ENCODE assay signal across 8 cellular contexts in the genomic region with DNA sequence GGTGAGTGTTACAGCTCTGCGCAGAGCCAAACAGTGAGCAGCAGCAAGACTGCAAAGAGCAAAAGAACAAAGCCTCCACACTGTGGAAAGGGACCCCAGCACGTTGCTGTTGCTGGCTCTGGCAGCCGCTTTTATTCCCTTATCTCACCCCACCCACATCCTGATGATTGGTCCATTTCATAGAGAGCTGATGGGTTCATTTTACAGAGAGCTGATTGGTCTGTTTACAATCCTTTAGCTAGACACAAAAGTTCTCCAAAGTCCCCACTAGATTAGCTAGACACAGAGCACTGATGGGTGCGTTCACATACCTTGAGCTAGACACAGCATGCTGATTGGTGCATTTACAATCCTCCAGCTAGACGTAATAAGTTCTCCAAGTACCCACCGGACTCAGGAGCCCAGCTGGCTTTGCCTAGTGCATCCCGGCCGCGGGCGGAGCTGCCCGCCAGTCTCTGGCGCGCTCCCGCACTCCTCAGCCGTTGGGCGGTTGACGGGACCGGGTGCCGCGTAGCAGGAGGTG.
DNase-seq lines count a peak whose midpoint lies in the region; ATAC-seq, FAIRE-seq and TF ChIP-seq lines count a peak whose summit lies in the region.
"Not testable (repeated sequence)": the region's sequence is repeated elsewhere in the genome, so short reads cannot be mapped to it uniquely, and the experiment has no call there.

No MANE protein-coding gene starts in this region.

- not testable (repeated sequence) for H3K36me3 ChIP-seq in SK-N-MC (ENCODE audit: insufficient read depth, low read length); right lobe of liver; smooth muscle cell (ENCODE audit: low read depth)

- not testable (repeated sequence) for H3K9me3 ChIP-seq in A549; SK-N-MC (ENCODE audit: low read depth, low read length); right lobe of liver; smooth muscle cell (replicated peaks; ENCODE audit: low read depth)

- H3K4me3 ChIP-seq in A549 (peak overlapping the region; percentile 58), SK-N-MC (peak overlapping the region; percentile 68), right lobe of liver (peak overlapping the region; percentile 53 to 66 (median 58)), smooth muscle cell (peak overlapping the region; percentile 70)

- not testable (repeated sequence) for TF ChIP-seq RAD21 in A549 (conservative IDR thresholded peaks at IDR 0.05 in 1 of 2, IDR thresholded peaks at IDR 0.05 in 1 of 2)

- intact Hi-C loops in right lobe of liver (cut with DNase I) = not testable (repeated sequence)

- H3K79me2 ChIP-seq in smooth muscle cell (ENCODE audit: low read depth) = not testable (repeated sequence)

- not testable (repeated sequence) for H3K27me3 Mint-ChIP-seq in endothelial cell (ENCODE audit: unreplicated experiment)

- not testable (repeated sequence) for FAIRE-seq in A549 (lab: Jason Lieb, UNC)
- peak; percentile 80 for FAIRE-seq in H54 (lab: Jason Lieb, UNC)

- TF ChIP-seq POLR2A in A549 (IDR thresholded peaks at IDR 0.05; ENCODE audit: low read length); H54 (IDR thresholded peaks at IDR 0.05; ENCODE audit: low read depth, low read length): not testable (repeated sequence)
- peak; percentile 8 for TF ChIP-seq POLR2A in right lobe of liver (IDR thresholded peaks at IDR 0.05)

- TF ChIP-seq EP300 in A549 (IDR thresholded peaks at IDR 0.05) = not testable (repeated sequence)

- H3K9me3 Mint-ChIP-seq in endothelial cell (ENCODE audit: unreplicated experiment) = not testable (repeated sequence)

- H3K36me3 Mint-ChIP-seq in endothelial cell (ENCODE audit: low read depth, unreplicated experiment) = not testable (repeated sequence)

- not testable (repeated sequence) for H3K4me1 ChIP-seq in A549; right lobe of liver; smooth muscle cell (ENCODE audit: low read depth)

- not testable (repeated sequence) for H4K20me1 ChIP-seq in smooth muscle cell (ENCODE audit: low read depth)

- not testable (repeated sequence) for H3K27me3 ChIP-seq in right lobe of liver; smooth muscle cell (ENCODE audit: low read depth)

- TF ChIP-seq CTCF in A549 (IDR thresholded peaks at IDR 0.05); endothelial cell (IDR thresholded peaks at IDR 0.05; ENCODE audit: unreplicated experiment); right lobe of liver (IDR thresholded peaks at IDR 0.05); smooth muscle cell (IDR thresholded peaks at IDR 0.05; ENCODE audit: borderline replicate concordance, insufficient read depth, poor library complexity, severe bottlenecking): not testable (repeated sequence)

- H2AFZ ChIP-seq in smooth muscle cell (ENCODE audit: low read depth) = peak overlapping the region; percentile 75

- not testable (repeated sequence) for H3K27ac Mint-ChIP-seq in endothelial cell (ENCODE audit: unreplicated experiment)

- POLR2A ChIA-PET in A549 (lab: Yijun Ruan, JAX) = interaction anchor here (0.6 kb wide), 1 partner anchor 178 kb away, joined by 3 read pairs; no protein-coding TSS in a partner anchor

- peak overlapping the region; percentile 86 for H3K4me3 Mint-ChIP-seq in endothelial cell (ENCODE audit: unreplicated experiment)

- WGBS in A549 (ENCODE audit: missing lambda C conversion rate) = 24% methylated on average over 4 of the region's 20 CpGs
- 0% methylated on average over 4 of the region's 20 CpGs for WGBS in right lobe of liver (ENCODE audit: insufficient coverage, low coverage, low lambda C conversion rate, missing lambda C conversion rate)
- WGBS in smooth muscle cell (ENCODE audit: low lambda C conversion rate) = 0% methylated on average over 11 of the region's 20 CpGs

- not testable (repeated sequence) for H3F3A ChIP-seq in smooth muscle cell (ENCODE audit: low read depth)

- ATAC-seq in A549 (peak; percentile 61 to 66; a peak in 4 of 6 replicates), right lobe of liver (peak in 2 of 4 donors; percentile 16 to 47)

- H3K27ac ChIP-seq in A549 (peak overlapping the region; percentile 83 to 94), SK-N-MC (peak overlapping the region; percentile 57; the same call in 1 of the 2 replicates), right lobe of liver (peak overlapping the region; percentile 87 to 97 (median 95)), smooth muscle cell (ENCODE audit: low read depth) (peak overlapping the region; percentile 34)

- CTCF ChIA-PET in A549 (lab: Yijun Ruan, JAX) = not testable (repeated sequence)

- DNase-seq in A549 (ENCODE audit: low read depth in 1 of 2, low spot score in 1 of 2) = peak in 1 of 2 experiments; percentile 92
- not testable (repeated sequence) for DNase-seq in H54 (ENCODE audit: insufficient read length, low spot score); endothelial cell (ENCODE audit: low spot score); smooth muscle cell (lab: John Stamatoyannopoulos, UW; ENCODE audit: unreplicated experiment)
- peak; percentile 40 for DNase-seq in NCI-H2107 treated with DMSO at 0.1 percent for 48 hours (lab: John Stamatoyannopoulos, UW; ENCODE audit: unreplicated experiment)
- peak; percentile 79 for DNase-seq in SK-N-MC (ENCODE audit: low read depth, low spot score)
- DNase-seq in activated T-helper 1 cell treated with Interleukin-2 at 50 U/mL for 16 hours (ENCODE audit: low read depth) = peak; percentile 8
- DNase-seq in right lobe of liver = peak; percentile 32 to 73 (median 66)

- H3K4me2 ChIP-seq in A549 (peak overlapping the region; percentile 36; the same call in 1 of the 3 replicates), smooth muscle cell (peak overlapping the region; percentile 90)

- H3K9ac ChIP-seq in SK-N-MC (ENCODE audit: insufficient read length); smooth muscle cell (ENCODE audit: low read depth): not testable (repeated sequence)

- not testable (repeated sequence) for H3K4me1 Mint-ChIP-seq in endothelial cell (ENCODE audit: unreplicated experiment)

Comparison
In these comparisons a context has a peak if more than half of its experiments do, and no peak if none do; other contexts are left out.
1. H3K27ac ChIP-seq: peak in every context shown above with its lines; median percentile 95 in right lobe of liver; 88 in A549; 57 in SK-N-MC; 34 in smooth muscle cell.